Comparison of ENCODE assay signal across 26 cellular contexts in genomic region chr4:153481474-153481873, GRCh38. TPM values are rescaled to one million over a fixed set of nuclear protein-coding genes. Genes with fewer than 3 reads are reported as not detected.
DNase-seq lines count a peak whose midpoint lies in the region; ATAC-seq and TF ChIP-seq lines count a peak whose summit lies in the region.
"Had no signal": no experiment of that assay in that cellular context is flagged by ENCODE, and none has a peak within 500 bp of the region (broad histone marks: within the 10 kb centered on the region; RNA-seq: fewer than 3 reads in every experiment).

No MANE protein-coding gene starts in this region.

- TF ChIP-seq CTCF in GM20000 (IDR thresholded peaks at IDR 0.05; ENCODE audit: extremely low read depth, missing control alignments) (no peak), glutamatergic neuron (IDR thresholded peaks at IDR 0.05; ENCODE audit: partially characterized antibody, unreplicated experiment) (no peak)

- H3K27ac Mint-ChIP-seq in stimulated activated naive CD8-positive, alpha-beta T cell treated with anti-CD3 and anti-CD28 coated beads, Interleukin-15, Interleukin-2, amounts not matched to agents 100 ng/mL and 50 ng/mL, for 24 hours: peak overlapping the region; percentile 60
- H3K27ac Mint-ChIP-seq in IgD-negative memory B cell (peak overlapping the region; percentile 63 to 90 (median 89)), glutamatergic neuron (ENCODE audit: unreplicated experiment) (no peak overlapping the region)
- peak overlapping the region; percentile 44 to 93 for H3K27ac Mint-ChIP-seq in effector memory CD8-positive, alpha-beta T cell
- H3K27ac Mint-ChIP-seq: activated CD4-positive, alpha-beta memory T cell treated with anti-CD3 and anti-CD28 coated beads, Interleukin-2, amount 10 ng/mL, durations not matched to agents 7 days and 5 days had no signal

- ATAC-seq in stimulated activated naive CD8-positive, alpha-beta T cell treated with anti-CD3 and anti-CD28 coated beads, Interleukin-15, Interleukin-2, amounts not matched to agents 100 U/mL and 50 U/mL, for 24 hours: no peak
- ATAC-seq in effector memory CD8-positive, alpha-beta T cell (replicated peaks): no peak
- ATAC-seq: body of pancreas, upper lobe of right lung had no signal

- no peaks in the 10 kb centered on the region for H3K27me3 Mint-ChIP-seq in stimulated activated naive CD8-positive, alpha-beta T cell treated with anti-CD3 and anti-CD28 coated beads, Interleukin-15, Interleukin-2, amounts not matched to agents 100 ng/mL and 50 ng/mL, for 24 hours
- H3K27me3 Mint-ChIP-seq in IgD-negative memory B cell: no peaks in the 10 kb centered on the region
- no peaks in the 10 kb centered on the region for H3K27me3 Mint-ChIP-seq in effector memory CD8-positive, alpha-beta T cell
- peaks cover 4% of the 10 kb centered on the region for H3K27me3 Mint-ChIP-seq in glutamatergic neuron (ENCODE audit: unreplicated experiment)
- H3K27me3 Mint-ChIP-seq: activated CD4-positive, alpha-beta memory T cell treated with anti-CD3 and anti-CD28 coated beads, Interleukin-2, amount 10 ng/mL, durations not matched to agents 7 days and 5 days had no signal

- peaks cover 83% of the 10 kb centered on the region for H3K4me1 Mint-ChIP-seq in stimulated activated naive CD8-positive, alpha-beta T cell treated with anti-CD3 and anti-CD28 coated beads, Interleukin-15, Interleukin-2, amounts not matched to agents 100 ng/mL and 50 ng/mL, for 24 hours (ENCODE audit: low read depth)
- H3K4me1 Mint-ChIP-seq in IgD-negative memory B cell (peaks cover 64 to 71% (median 70%) of the 10 kb centered on the region in 3 donors), glutamatergic neuron (ENCODE audit: low read depth, unreplicated experiment) (peaks cover 28% of the 10 kb centered on the region)
- H3K4me1 Mint-ChIP-seq in effector memory CD8-positive, alpha-beta T cell (ENCODE audit: low read depth in 2 of 2): peaks cover 34 to 46% of the 10 kb centered on the region in 2 donors

- peaks cover 49% of the 10 kb centered on the region for H3K36me3 Mint-ChIP-seq in stimulated activated naive CD8-positive, alpha-beta T cell treated with anti-CD3 and anti-CD28 coated beads, Interleukin-15, Interleukin-2, amounts not matched to agents 100 ng/mL and 50 ng/mL, for 24 hours (ENCODE audit: low read depth)
- H3K36me3 Mint-ChIP-seq in IgD-negative memory B cell (peaks cover 6% of the 10 kb centered on the region), glutamatergic neuron (ENCODE audit: unreplicated experiment) (peaks cover 7% of the 10 kb centered on the region)
- H3K36me3 Mint-ChIP-seq in effector memory CD8-positive, alpha-beta T cell (ENCODE audit: insufficient read depth): peaks cover 39% of the 10 kb centered on the region

- no peak for DNase-seq in stimulated activated naive CD8-positive, alpha-beta T cell treated with anti-CD3 and anti-CD28 coated beads, Interleukin-15, Interleukin-2, amounts not matched to agents 100 U/mL and 50 U/mL, for 24 hours
- no peak for DNase-seq in effector memory CD8-positive, alpha-beta T cell
- DNase-seq in GM20000 (ENCODE audit: low spot score) (no peak), foreskin melanocyte (no peak), NOMO-1 treated with dmso at 0.1 percent for 144 hours (lab: John Stamatoyannopoulos, UW; ENCODE audit: unreplicated experiment) (no peak), glutamatergic neuron (no peak)
- DNase-seq: ACHN; activated CD4-positive, alpha-beta memory T cell treated with anti-CD3 and anti-CD28 coated beads, Interleukin-2, amount 10 ng/mL, durations not matched to agents 7 days and 5 days; activated CD4-positive, CD25-positive, alpha-beta regulatory T cell; activated T-cell treated with anti-CD3 and anti-CD28 coated beads, Interleukin-2, amount 50 U/mL, for 1 hour; body of pancreas; DMS153; effector memory CD4-positive, alpha-beta T cell; esophagus squamous epithelium; GF-D8; GM23248; KG1; kidney glomerular epithelial cell; NCI-H1436 treated with DMSO at 0.1 percent for 48 hours; NCI-H510A; Peyer's patch; stimulated activated CD4-positive, alpha-beta T cell treated with anti-CD3 and anti-CD28 coated beads, Interleukin-4, amount 100 ng/mL, for 24 hours; upper lobe of right lung had no signal

- H3K9me3 Mint-ChIP-seq in stimulated activated naive CD8-positive, alpha-beta T cell treated with anti-CD3 and anti-CD28 coated beads, Interleukin-15, Interleukin-2, amounts not matched to agents 100 ng/mL and 50 ng/mL, for 24 hours: no peaks in the 10 kb centered on the region
- H3K9me3 Mint-ChIP-seq in IgD-negative memory B cell (no peaks in the 10 kb centered on the region), glutamatergic neuron (ENCODE audit: unreplicated experiment) (no peaks in the 10 kb centered on the region)
- no peaks in the 10 kb centered on the region for H3K9me3 Mint-ChIP-seq in effector memory CD8-positive, alpha-beta T cell
- H3K9me3 Mint-ChIP-seq: activated CD4-positive, alpha-beta memory T cell treated with anti-CD3 and anti-CD28 coated beads, Interleukin-2, amount 10 ng/mL, durations not matched to agents 7 days and 5 days; CD14-positive monocyte had no signal

- no peak overlapping the region for H3K4me3 Mint-ChIP-seq in stimulated activated naive CD8-positive, alpha-beta T cell treated with anti-CD3 and anti-CD28 coated beads, Interleukin-15, Interleukin-2, amounts not matched to agents 100 ng/mL and 50 ng/mL, for 24 hours
- H3K4me3 Mint-ChIP-seq in IgD-negative memory B cell (peak overlapping the region; percentile 64 to 81 (median 74)), glutamatergic neuron (ENCODE audit: unreplicated experiment) (no peak overlapping the region)
- H3K4me3 Mint-ChIP-seq in effector memory CD8-positive, alpha-beta T cell: no peak overlapping the region
- H3K4me3 Mint-ChIP-seq: activated CD4-positive, alpha-beta memory T cell treated with anti-CD3 and anti-CD28 coated beads, Interleukin-2, amount 10 ng/mL, durations not matched to agents 7 days and 5 days; CD14-positive monocyte had no signal

RNA-seq across cellular contexts. Expression of gene TMEM131L, which starts 15.3 kb away (rescaled TPM):
- polyA plus RNA-seq in IgD-negative memory B cell: 48.4 TPM
- 60.2 TPM for total RNA-seq in glutamatergic neuron (ENCODE audit: unreplicated experiment)

Comparison
In these comparisons a context has a peak if more than half of its experiments do, and no peak if none do; other contexts are left out.
1. H3K4me3 Mint-ChIP-seq: peak in IgD-negative memory B cell (4 of 4); none in stimulated activated naive CD8-positive, alpha-beta T cell treated with anti-CD3 and anti-CD28 coated beads, Interleukin-15, Interleukin-2, amounts not matched to agents 100 ng/mL and 50 ng/mL, for 24 hours (single experiment), effector memory CD8-positive, alpha-beta T cell (0 of 2) and glutamatergic neuron (single experiment).